In genomic region chr4:111693754-111694153, GRCh38 we compare ENCODE assay signal across 28 cellular contexts.
"Had no signal": no experiment of that assay in that cellular context is flagged by ENCODE, and none has a peak within 500 bp of the region (broad histone marks: within the 10 kb centered on the region; RNA-seq: fewer than 3 reads in every experiment).

No MANE protein-coding gene starts in this region.

- DNase-seq: activated CD4-positive, alpha-beta memory T cell treated with anti-CD3 and anti-CD28 coated beads for 36 hours; activated CD4-positive, alpha-beta T cell treated with anti-CD3 and anti-CD28 coated beads for 36 hours; activated CD4-positive, alpha-beta T cell treated with anti-CD3 and anti-CD28 coated beads, Interleukin-2, amount 10 ng/mL, durations not matched to agents 24 days and 14 days; activated CD4-positive, CD25-positive, alpha-beta regulatory T cell; activated CD4-positive, CD25-positive, alpha-beta regulatory T cell treated with anti-CD3 and anti-CD28 coated beads, Interleukin-2, amount 50 U/mL, for 72 hours; activated CD8-positive, alpha-beta memory T cell treated with anti-CD3 and anti-CD28 coated beads, Interleukin-2, amount 10 ng/mL, durations not matched to agents 7 days and 5 days; activated CD8-positive, alpha-beta memory T cell treated with anti-CD3 and anti-CD28 coated beads, Interleukin-2, amount 50 U/mL, for 4 hours; activated CD8-positive, alpha-beta T cell treated with anti-CD3 and anti-CD28 coated beads, Interleukin-2, amount 10 ng/mL, durations not matched to agents 7 days and 5 days; activated effector memory CD4-positive, alpha-beta T cell treated with anti-CD3 and anti-CD28 coated beads, Interleukin-2, amount 50 U/mL, for 16 hours; activated naive CD4-positive, alpha-beta T cell treated with anti-CD3 and anti-CD28 coated beads for 36 hours; activated naive CD8-positive, alpha-beta T cell treated with anti-CD3 and anti-CD28 coated beads for 36 hours; activated naive CD8-positive, alpha-beta T cell treated with anti-CD3 and anti-CD28 coated beads, Interleukin-2, amount 50 U/mL, for 24 hours; activated T-cell treated with anti-CD3 and anti-CD28 coated beads, Interleukin-2, amount 50 U/mL, for 1 hour; activated T-cell treated with anti-CD3 and anti-CD28 coated beads, Interleukin-2, amount 50 U/mL, for 48 hours; adrenal gland; amygdala; aorta; body of pancreas; caudate nucleus; cortex of kidney; dermis blood vessel endothelial cell; effector CD4-positive, alpha-beta T cell; effector memory CD8-positive, alpha-beta T cell; erythroblast; foreskin melanocyte; T-helper 2 cell had no signal

- ATAC-seq: activated CD4-positive, alpha-beta T cell treated with anti-CD3 and anti-CD28 coated beads for 36 hours; activated CD8-positive, alpha-beta memory T cell treated with anti-CD3 and anti-CD28 coated beads, Interleukin-2, amount 10 ng/mL, durations not matched to agents 7 days and 5 days; activated CD8-positive, alpha-beta T cell treated with anti-CD3 and anti-CD28 coated beads, Interleukin-2, amount 10 ng/mL, durations not matched to agents 7 days and 5 days; activated naive CD8-positive, alpha-beta T cell treated with anti-CD3 and anti-CD28 coated beads, Interleukin-2, amount 50 U/mL, for 24 hours; body of pancreas; effector memory CD8-positive, alpha-beta T cell; gastroesophageal sphincter had no signal

- H3K27me3 ChIP-seq: adrenal gland, body of pancreas, esophagus muscularis mucosa, gastroesophageal sphincter had no signal

- H3K4me3 ChIP-seq: adrenal gland, body of pancreas, esophagus muscularis mucosa, gastroesophageal sphincter had no signal

- H3K27ac ChIP-seq: adrenal gland, body of pancreas, esophagus muscularis mucosa, gastroesophageal sphincter had no signal

- H3K36me3 ChIP-seq: adrenal gland, esophagus muscularis mucosa, gastroesophageal sphincter had no signal
